In the genomic region with DNA sequence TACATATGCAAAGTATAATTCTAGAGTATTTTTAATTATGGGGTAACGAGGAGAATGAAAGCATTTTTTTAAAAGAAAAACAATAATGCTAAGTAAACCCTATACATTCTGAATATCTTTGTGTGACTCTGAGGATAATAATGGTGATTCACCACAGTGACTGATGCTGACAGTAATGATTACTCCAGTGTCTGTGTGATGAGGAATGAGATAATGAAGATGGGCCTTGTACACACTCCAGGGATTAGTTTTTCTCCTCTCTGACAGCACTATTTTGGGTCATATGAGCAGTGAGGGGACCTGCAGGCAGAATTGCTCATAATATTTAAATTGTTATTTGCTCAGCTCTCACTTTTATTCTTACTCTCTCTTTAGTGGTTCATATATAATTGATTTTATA, we compare ENCODE assay signal across 18 cellular contexts.
DNase-seq lines count a peak whose midpoint lies in the region; ATAC-seq and TF ChIP-seq lines count a peak whose summit lies in the region.
"Had no signal": no experiment of that assay in that cellular context is flagged by ENCODE, and none has a peak within 500 bp of the region (broad histone marks: within the 10 kb centered on the region; RNA-seq: fewer than 3 reads in every experiment).

No MANE protein-coding gene starts in this region.

- TF ChIP-seq CTCF in RWPE1 (conservative IDR thresholded peaks at IDR 0.05; ENCODE audit: low read depth) (no peak), foreskin keratinocyte (conservative IDR thresholded peaks at IDR 0.05) (no peak)

- H3K27ac Mint-ChIP-seq in activated CD4-positive, alpha-beta T cell treated with anti-CD3 and anti-CD28 coated beads for 36 hours = no peak overlapping the region

- no peaks in the 10 kb centered on the region for H3K9me3 Mint-ChIP-seq in activated CD4-positive, alpha-beta T cell treated with anti-CD3 and anti-CD28 coated beads for 36 hours (ENCODE audit: low read depth)
- H3K9me3 Mint-ChIP-seq: nephron had no signal

- peaks cover 11% of the 10 kb centered on the region for H3K4me1 Mint-ChIP-seq in activated CD4-positive, alpha-beta T cell treated with anti-CD3 and anti-CD28 coated beads for 36 hours

- intact Hi-C loops in activated CD4-positive, alpha-beta T cell treated with anti-CD3 and anti-CD28 coated beads for 36 hours (cut with DNase I, micrococcal nuclease) = no loop called here
- intact Hi-C loops in left cardiac atrium (cut with DNase I) = no loop called here

- no peak overlapping the region for H3K4me3 Mint-ChIP-seq in activated CD4-positive, alpha-beta T cell treated with anti-CD3 and anti-CD28 coated beads for 36 hours
- H3K4me3 Mint-ChIP-seq: nephron had no signal

- CTCF ChIA-PET in activated CD4-positive, alpha-beta T cell treated with anti-CD3 and anti-CD28 coated beads for 36 hours (lab: Charles Lee) = interaction anchor here (1.0 kb wide), 1 partner anchor 137 kb away, joined by 6 read pairs; no protein-coding TSS in a partner anchor
- CTCF ChIA-PET in RWPE1 (lab: Yijun Ruan, JAX) = no interaction called here

- H3K36me3 Mint-ChIP-seq in activated CD4-positive, alpha-beta T cell treated with anti-CD3 and anti-CD28 coated beads for 36 hours (ENCODE audit: low read depth) = no peaks in the 10 kb centered on the region

- no peak overlapping the region for H3K27ac ChIP-seq in RWPE1
- H3K27ac ChIP-seq in foreskin keratinocyte = peak overlapping the region; percentile 46
- H3K27ac ChIP-seq: breast epithelium, C4-2B, prostate gland, spleen had no signal

- ATAC-seq in activated CD4-positive, alpha-beta T cell treated with anti-CD3 and anti-CD28 coated beads for 36 hours = peak; percentile 57
- peak; percentile 87 for ATAC-seq in foreskin keratinocyte
- no peak for ATAC-seq in GM21515 (IDR thresholded peaks at IDR 0.05; ENCODE audit: unreplicated experiment)
- no peak for ATAC-seq in left cardiac atrium

- no peaks in the 10 kb centered on the region for H3K27me3 ChIP-seq in foreskin keratinocyte
- H3K27me3 ChIP-seq: breast epithelium, spleen had no signal

- POLR2A ChIA-PET in activated CD4-positive, alpha-beta T cell treated with anti-CD3 and anti-CD28 coated beads for 36 hours (lab: Charles Lee) = no interaction called here
- POLR2A ChIA-PET in RWPE1 (lab: Yijun Ruan, JAX; ENCODE audit: low non-redundant PET) = no interaction called here

- no peak for DNase-seq in activated CD4-positive, alpha-beta T cell treated with anti-CD3 and anti-CD28 coated beads for 36 hours
- no peak for DNase-seq in activated CD4-positive, alpha-beta T cell treated with anti-CD3 and anti-CD28 coated beads for 4 hours
- DNase-seq in RWPE1 (ENCODE audit: low spot score) = peak; percentile 60
- DNase-seq in foreskin keratinocyte = peak; percentile 68 to 82
- no peak for DNase-seq in NCI-H1436 (lab: John Stamatoyannopoulos, UW)
- no peak for DNase-seq in NCI-H526 treated with DMSO at 0.1 percent for 48 hours (lab: John Stamatoyannopoulos, UW)
- DNase-seq in left cardiac atrium = no peak
- DNase-seq: activated CD4-positive, alpha-beta T cell treated with anti-CD3 and anti-CD28 coated beads for 48 hours; DMS 273 treated with DMSO at 0.1 percent for 48 hours; Karpas-422; NK-92 treated with Interleukin-12 subunit alpha and Interleukin-12 subunit beta, amount 100 ng/mL, for 24 hours; spleen; SW 1271 had no signal

- no peaks in the 10 kb centered on the region for H3K27me3 Mint-ChIP-seq in activated CD4-positive, alpha-beta T cell treated with anti-CD3 and anti-CD28 coated beads for 36 hours

- peaks cover 29% of the 10 kb centered on the region for H3K4me1 ChIP-seq in foreskin keratinocyte
- H3K4me1 ChIP-seq: breast epithelium, prostate gland, spleen had no signal

Comparison
In these comparisons a context has a peak if more than half of its experiments do, and no peak if none do; other contexts are left out.
1. ATAC-seq: peak in activated CD4-positive, alpha-beta T cell treated with anti-CD3 and anti-CD28 coated beads for 36 hours (single experiment) and foreskin keratinocyte (single experiment); none in GM21515 (single experiment) and left cardiac atrium (0 of 2).
2. DNase-seq: peak in RWPE1 (single experiment) and foreskin keratinocyte (2 of 2); none in activated CD4-positive, alpha-beta T cell treated with anti-CD3 and anti-CD28 coated beads for 36 hours (single experiment), activated CD4-positive, alpha-beta T cell treated with anti-CD3 and anti-CD28 coated beads for 4 hours (0 of 2), NCI-H1436 (single experiment), NCI-H526 treated with DMSO at 0.1 percent for 48 hours (single experiment) and left cardiac atrium (single experiment).